Comparison of ENCODE assay signal across 22 cellular contexts in the genomic region with DNA sequence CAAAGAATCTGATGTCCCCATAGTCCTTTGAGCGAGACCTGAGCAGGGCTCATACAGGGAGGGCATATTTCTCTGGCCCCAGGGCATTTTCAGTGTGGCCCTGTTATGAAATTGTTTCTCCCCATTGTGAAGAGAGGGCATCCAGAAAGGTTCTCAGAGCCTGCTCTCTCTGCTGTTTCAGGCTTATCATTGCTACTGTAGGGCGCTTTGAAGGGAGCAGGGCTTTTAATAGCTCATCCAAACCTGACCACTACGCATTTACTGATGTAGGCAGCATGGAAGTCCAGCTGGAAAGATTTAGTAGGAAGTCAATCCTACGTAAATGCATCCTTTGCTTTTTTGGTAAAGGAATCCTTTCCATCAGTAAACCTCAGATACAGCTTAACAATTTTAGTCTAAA.
A peak's percentile ranks its signal among the peaks of the same experiment; 100 is the strongest.
DNase-seq lines count a peak whose midpoint lies in the region; ATAC-seq and TF ChIP-seq lines count a peak whose summit lies in the region.
"Had no signal": no experiment of that assay in that cellular context is flagged by ENCODE, and none has a peak within 500 bp of the region (broad histone marks: within the 10 kb centered on the region; RNA-seq: fewer than 3 reads in every experiment).

No MANE protein-coding gene starts in this region.

- BruUV-seq in mammary epithelial cell (replicated peaks; lab: Mats Ljungman, UMichigan) = no TSS peak

- no peaks in the 10 kb centered on the region for H3K27me3 ChIP-seq in mammary epithelial cell (ENCODE audit: insufficient read depth, low read length)
- H3K27me3 ChIP-seq: BLaER1 treated with 17β-estradiol and CSF1 and Interleukin-3, amounts not matched to agents 10 nM and 100 nM had no signal

- no peak overlapping the region for H3K4me3 Mint-ChIP-seq in stimulated activated naive CD8-positive, alpha-beta T cell treated with anti-CD3 and anti-CD28 coated beads, Interleukin-15, amount 100 ng/mL, for 72 hours
- H3K4me3 Mint-ChIP-seq: CD14-positive monocyte; CD4-positive, alpha-beta T cell; CD8-positive, alpha-beta memory T cell had no signal

- H3K4me3 ChIP-seq in mammary epithelial cell (replicated peaks in 1 of 3; ENCODE audit: insufficient read depth in 1 of 3, low read depth in 2 of 3, low read length in 3 of 3) = no peak overlapping the region
- H3K4me3 ChIP-seq: BLaER1 treated with 17β-estradiol and CSF1 and Interleukin-3, amounts not matched to agents 10 nM and 100 nM; GM23248 had no signal

- H3K9ac ChIP-seq in mammary epithelial cell (ENCODE audit: insufficient read depth, low read length) = no peak overlapping the region
- H3K9ac ChIP-seq: BLaER1 treated with 17β-estradiol and CSF1 and Interleukin-3, amounts not matched to agents 10 nM and 100 nM; GM23248 had no signal

- CTCF ChIA-PET in mammary epithelial cell (lab: Charles Lee; ENCODE audit: low non-redundant PET) = no interaction called here

- WGBS in mammary epithelial cell (ENCODE audit: low coverage, missing lambda C conversion rate) = 97% methylated on average over 4 of the region's 4 CpGs

- intact Hi-C loops in Right ventricle myocardium superior (cut with DNase I) (no loop called here), left cardiac atrium (cut with DNase I) (no loop called here), left ventricle myocardium superior (cut with micrococcal nuclease) (no loop called here), cardiac septum (cut with DNase I) (no loop called here), mammary epithelial cell (cut with micrococcal nuclease) (no loop called here)

- H3K4me1 ChIP-seq in mammary epithelial cell (ENCODE audit: insufficient read depth, low read length) = peaks cover 4% of the 10 kb centered on the region
- H3K4me1 ChIP-seq: BE2C had no signal

- no peaks in the 10 kb centered on the region for H3K27me3 Mint-ChIP-seq in stimulated activated naive CD8-positive, alpha-beta T cell treated with anti-CD3 and anti-CD28 coated beads, Interleukin-15, amount 100 ng/mL, for 72 hours
- H3K27me3 Mint-ChIP-seq: CD4-positive, alpha-beta T cell; CD8-positive, alpha-beta memory T cell had no signal

- H3K79me2 ChIP-seq in mammary epithelial cell (ENCODE audit: insufficient read depth, low read length) = peaks cover 4% of the 10 kb centered on the region

- no peaks in the 10 kb centered on the region for H3K9me3 ChIP-seq in mammary epithelial cell (replicated peaks; ENCODE audit: insufficient read depth, low read length)
- H3K9me3 ChIP-seq: BE2C had no signal

- in situ Hi-C loops in mammary epithelial cell (cut with MboI; ENCODE audit: low sequenced_read_pairs in 2 of 2) = loop anchor here (5.0 to 25.0 kb wide), 2 partner anchors 122 to 432 kb away; no protein-coding TSS in a partner anchor

- H3K4me2 ChIP-seq in mammary epithelial cell (ENCODE audit: insufficient read depth, low read depth, low read length) = no peak overlapping the region
- H3K4me2 ChIP-seq: BLaER1 treated with 17β-estradiol and CSF1 and Interleukin-3, amounts not matched to agents 10 nM and 100 nM had no signal

- dilution Hi-C loops in mammary epithelial cell (cut with HindIII; ENCODE audit: low sequenced_read_pairs) = no loop called here

- H3K36me3 ChIP-seq in mammary epithelial cell (ENCODE audit: insufficient read depth, low read length) = peaks cover 24% of the 10 kb centered on the region
- H3K36me3 ChIP-seq: BE2C had no signal

- peak; percentile 31 for ATAC-seq in Right ventricle myocardium superior (ENCODE audit: poor library complexity)
- no peak for ATAC-seq in left cardiac atrium
- peak; percentile 30 for ATAC-seq in left ventricle myocardium superior
- ATAC-seq in stimulated activated naive CD8-positive, alpha-beta T cell treated with anti-CD3 and anti-CD28 coated beads, Interleukin-15, amount 100 ng/mL, for 72 hours = no peak

- no peaks in the 10 kb centered on the region for H3K9me3 Mint-ChIP-seq in stimulated activated naive CD8-positive, alpha-beta T cell treated with anti-CD3 and anti-CD28 coated beads, Interleukin-15, amount 100 ng/mL, for 72 hours
- H3K9me3 Mint-ChIP-seq: CD4-positive, alpha-beta T cell; CD8-positive, alpha-beta memory T cell had no signal

- H4K20me1 ChIP-seq in mammary epithelial cell (ENCODE audit: insufficient read depth, low read length) = no peaks in the 10 kb centered on the region

- H3K4me1 Mint-ChIP-seq in stimulated activated naive CD8-positive, alpha-beta T cell treated with anti-CD3 and anti-CD28 coated beads, Interleukin-15, amount 100 ng/mL, for 72 hours = peaks cover 27% of the 10 kb centered on the region

- TF ChIP-seq CTCF in mammary epithelial cell (conservative IDR thresholded peaks at IDR 0.05 in 1 of 2, IDR thresholded peaks at IDR 0.05 in 1 of 2; ENCODE audit: extremely low read depth in 1 of 2, insufficient read depth in 1 of 2, low read depth in 1 of 2, low read length in 2 of 2) = no peak

- no peak for DNase-seq in Right ventricle myocardium superior
- DNase-seq in left cardiac atrium = no peak
- no peak for DNase-seq in left ventricle myocardium superior
- DNase-seq in cardiac septum (ENCODE audit: low spot score) = no peak
- DNase-seq in stimulated activated naive CD8-positive, alpha-beta T cell treated with anti-CD3 and anti-CD28 coated beads, Interleukin-15, amount 100 ng/mL, for 72 hours = no peak
- DNase-seq in mammary epithelial cell = no peak
- DNase-seq: AML-193; BE2C; CD4-positive, alpha-beta T cell; CD8-positive, alpha-beta memory T cell; DMS 273 treated with DMSO at 0.1 percent for 48 hours; DMS79; EL; GDM1; GM23248; H7; HCEC 1CT had no signal

- no peak overlapping the region for H2AFZ ChIP-seq in mammary epithelial cell (ENCODE audit: low read depth, low read length)
- H2AFZ ChIP-seq: GM23248 had no signal

- peak overlapping the region in 1 of 2 donors; percentile 81 for H3K27ac Mint-ChIP-seq in stimulated activated naive CD8-positive, alpha-beta T cell treated with anti-CD3 and anti-CD28 coated beads, Interleukin-15, amount 100 ng/mL, for 72 hours
- H3K27ac Mint-ChIP-seq: CD14-positive monocyte had no signal

- peak overlapping the region; percentile 34 for H3K27ac ChIP-seq in cingulate gyrus (ENCODE audit: low read depth, low read length)
- peak overlapping the region; percentile 46 for H3K27ac ChIP-seq in temporal lobe (ENCODE audit: low read depth, low read length)
- H3K27ac ChIP-seq in mammary epithelial cell (ENCODE audit: insufficient read depth, low read depth, low read length) = no peak overlapping the region
- H3K27ac ChIP-seq: 22Rv1; BLaER1 treated with 17β-estradiol and CSF1 and Interleukin-3, amounts not matched to agents 10 nM and 100 nM; GM23248 had no signal

Comparison
In these comparisons a context has a peak if more than half of its experiments do, and no peak if none do; other contexts are left out.
1. ATAC-seq: peak in Right ventricle myocardium superior (single experiment) and left ventricle myocardium superior (single experiment); none in left cardiac atrium (0 of 2) and stimulated activated naive CD8-positive, alpha-beta T cell treated with anti-CD3 and anti-CD28 coated beads, Interleukin-15, amount 100 ng/mL, for 72 hours (single experiment).